In the genomic region with DNA sequence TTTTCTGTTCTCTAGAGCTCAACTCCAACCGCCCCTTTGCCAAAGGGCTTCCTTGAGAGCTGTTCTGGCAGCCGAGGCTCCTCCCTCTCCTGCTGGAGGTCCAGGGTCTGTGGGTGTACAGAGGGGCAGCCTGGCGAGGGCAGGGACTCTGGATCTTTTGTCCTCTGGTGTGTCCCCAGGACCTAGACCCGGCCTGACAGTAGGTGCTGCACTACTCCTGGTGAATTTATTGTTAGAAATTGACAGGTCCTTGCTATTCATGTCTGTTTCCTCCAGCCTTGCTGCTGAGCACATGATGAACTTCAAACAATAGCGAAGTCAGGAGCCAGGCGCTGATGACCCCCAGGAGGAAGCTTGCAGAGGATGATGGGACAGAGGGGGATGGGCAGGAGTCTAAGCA, we compare ENCODE assay signal across 2 cellular contexts.
TF ChIP-seq lines count a peak whose summit lies in the region.

No MANE protein-coding gene starts in this region.

TF ChIP-seq in HEK293, 187 proteins besides CTCF, POLR2A, EP300 and RAD21:
- peak; percentile 52 for TF ChIP-seq ZNF341 (tag by site-specific recombination; IDR thresholded peaks at IDR 0.05; ENCODE audit: low read depth)
- TF ChIP-seq ZNF776 (tag by site-specific recombination; IDR thresholded peaks at IDR 0.05; ENCODE audit: borderline replicate concordance): no peak
- TF ChIP-seq SALL2 (tag by site-specific recombination; IDR thresholded peaks at IDR 0.05; ENCODE audit: borderline replicate concordance): no peak
- no peak for TF ChIP-seq SCRT2 (tag by site-specific recombination; IDR thresholded peaks at IDR 0.05)

TF ChIP-seq in HepG2, 621 proteins besides CTCF, POLR2A, EP300 and RAD21:
- TF ChIP-seq NONO (IDR thresholded peaks at IDR 0.05) (no peak), NONO (CRISPR knock-in tag; conservative IDR thresholded peaks at IDR 0.05) (no peak), ZNF746 (CRISPR knock-in tag; IDR thresholded peaks at IDR 0.05) (0 out of 2 replicates have a peak, but pooled peaks have one; percentile 27), NKX3-1 (CRISPR knock-in tag; IDR thresholded peaks at IDR 0.05) (no peak), ZBTB21 (CRISPR knock-in tag; IDR thresholded peaks at IDR 0.05) (no peak), CEBPB (IDR thresholded peaks at IDR 0.05; ENCODE audit: borderline replicate concordance, low read depth, low read length) (no peak), ZNF678 (CRISPR knock-in tag; IDR thresholded peaks at IDR 0.05) (no peak), YEATS4 (CRISPR knock-in tag; IDR thresholded peaks at IDR 0.05; ENCODE audit: borderline replicate concordance) (no peak), ZNF143 (CRISPR knock-in tag; IDR thresholded peaks at IDR 0.05) (0 out of 2 replicates have a peak, but pooled peaks have one; percentile 20), BORCS8-MEF2B (CRISPR knock-in tag; IDR thresholded peaks at IDR 0.05) (no peak), DNMT3B (CRISPR knock-in tag; conservative IDR thresholded peaks at IDR 0.05) (no peak)
- TF ChIP-seq, protein P1, sequence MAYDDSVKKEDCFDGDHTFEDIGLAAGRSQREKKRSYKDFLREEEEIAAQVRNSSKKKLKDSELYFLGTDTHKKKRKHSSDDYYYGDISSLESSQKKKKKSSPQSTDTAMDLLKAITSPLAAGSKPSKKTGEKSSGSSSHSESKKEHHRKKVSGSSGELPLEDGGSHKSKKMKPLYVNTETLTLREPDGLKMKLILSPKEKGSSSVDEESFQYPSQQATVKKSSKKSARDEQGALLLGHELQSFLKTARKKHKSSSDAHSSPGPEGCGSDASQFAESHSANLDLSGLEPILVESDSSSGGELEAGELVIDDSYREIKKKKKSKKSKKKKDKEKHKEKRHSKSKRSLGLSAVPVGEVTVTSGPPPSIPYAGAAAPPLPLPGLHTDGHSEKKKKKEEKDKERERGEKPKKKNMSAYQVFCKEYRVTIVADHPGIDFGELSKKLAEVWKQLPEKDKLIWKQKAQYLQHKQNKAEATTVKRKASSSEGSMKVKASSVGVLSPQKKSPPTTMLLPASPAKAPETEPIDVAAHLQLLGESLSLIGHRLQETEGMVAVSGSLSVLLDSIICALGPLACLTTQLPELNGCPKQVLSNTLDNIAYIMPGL (CRISPR knock-in tag; IDR thresholded peaks at IDR 0.05; ENCODE audit: borderline replicate concordance in 1 of 2, low read depth in 1 of 2): no peak
- TF ChIP-seq, protein P2, sequence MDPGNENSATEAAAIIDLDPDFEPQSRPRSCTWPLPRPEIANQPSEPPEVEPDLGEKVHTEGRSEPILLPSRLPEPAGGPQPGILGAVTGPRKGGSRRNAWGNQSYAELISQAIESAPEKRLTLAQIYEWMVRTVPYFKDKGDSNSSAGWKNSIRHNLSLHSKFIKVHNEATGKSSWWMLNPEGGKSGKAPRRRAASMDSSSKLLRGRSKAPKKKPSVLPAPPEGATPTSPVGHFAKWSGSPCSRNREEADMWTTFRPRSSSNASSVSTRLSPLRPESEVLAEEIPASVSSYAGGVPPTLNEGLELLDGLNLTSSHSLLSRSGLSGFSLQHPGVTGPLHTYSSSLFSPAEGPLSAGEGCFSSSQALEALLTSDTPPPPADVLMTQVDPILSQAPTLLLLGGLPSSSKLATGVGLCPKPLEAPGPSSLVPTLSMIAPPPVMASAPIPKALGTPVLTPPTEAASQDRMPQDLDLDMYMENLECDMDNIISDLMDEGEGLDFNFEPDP (CRISPR knock-in tag; conservative IDR thresholded peaks at IDR 0.05): 0 out of 2 replicates have a peak, but pooled peaks have one; percentile 67
